Comparison of ENCODE assay signal across 13 cellular contexts in the genomic region with DNA sequence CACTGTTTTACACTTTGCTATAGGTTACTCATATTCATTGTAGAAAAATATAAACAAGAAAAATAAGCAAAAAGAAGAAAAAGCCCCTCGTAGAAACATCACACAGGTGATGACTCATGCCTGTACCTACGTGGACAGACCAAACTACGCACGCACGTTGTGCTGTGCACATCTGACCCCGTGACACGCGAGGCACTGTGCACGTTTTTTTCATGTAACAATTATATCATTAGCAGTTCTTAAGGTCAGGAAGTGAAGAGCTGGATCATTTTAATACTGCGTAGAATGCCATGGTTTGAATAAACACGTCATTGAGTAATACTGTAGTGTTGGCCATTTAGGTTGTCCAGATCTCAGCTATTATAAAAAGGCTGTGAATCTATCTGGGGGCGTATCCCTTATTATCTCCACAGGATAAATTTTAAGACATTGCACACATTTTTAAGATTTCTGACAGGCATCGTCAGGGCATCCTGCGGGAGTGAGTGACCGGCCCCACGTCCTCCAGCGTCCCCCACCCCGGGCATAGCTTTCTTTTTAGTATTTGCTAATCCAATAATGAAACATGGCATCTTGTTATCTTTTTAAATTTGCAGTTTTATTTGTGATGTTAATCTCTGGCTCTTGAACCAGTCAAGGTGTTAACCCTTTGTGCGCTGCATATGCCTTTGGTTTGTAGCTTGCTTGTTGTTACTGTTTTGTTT. TPM values are rescaled to one million over a fixed set of nuclear protein-coding genes. Genes with fewer than 3 reads are reported as not detected.
DNase-seq lines count a peak whose midpoint lies in the region; ATAC-seq and TF ChIP-seq lines count a peak whose summit lies in the region.
"Had no signal": no experiment of that assay in that cellular context is flagged by ENCODE, and none has a peak within 500 bp of the region (broad histone marks: within the 10 kb centered on the region; RNA-seq: fewer than 3 reads in every experiment).

No MANE protein-coding gene starts in this region.

- no peak for ATAC-seq in stimulated activated memory B cell treated with anti-CD40 and anti-IgM and Interleukin-4, amounts not matched to agents 10 μg/mL and 1 μg/mL and 100 μg/mL, for 72 hours
- no peak for ATAC-seq in heart left ventricle
- ATAC-seq: Panc1 had no signal

- intact Hi-C loops in esophagus muscularis mucosa (cut with DNase I): no loop called here
- intact Hi-C loops in heart left ventricle (cut with DNase I): no loop called here

- DNase-seq in AG04450 (ENCODE audit: low read depth, low spot score) (peak; percentile 92), LoVo (ENCODE audit: low spot score) (peak; percentile 46), esophagus muscularis mucosa (ENCODE audit: extremely low spot score) (no peak), osteoblast (ENCODE audit: insufficient read length, low spot score, missing footprints) (peak; percentile 82), GDM1 (lab: John Stamatoyannopoulos, UW) (no peak), heart left ventricle (no peak)
- DNase-seq in activated CD4-positive, alpha-beta memory T cell treated with anti-CD3 and anti-CD28 coated beads, Interleukin-2, amount 10 ng/mL, durations not matched to agents 7 days and 5 days: no peak
- DNase-seq: hippocampal formation, T1000, uterus had no signal

- H2AFZ ChIP-seq in osteoblast (ENCODE audit: low read length): no peak overlapping the region

- H3K4me3 Mint-ChIP-seq in activated CD4-positive, alpha-beta memory T cell treated with anti-CD3 and anti-CD28 coated beads, Interleukin-2, amount 10 ng/mL, durations not matched to agents 7 days and 5 days: no peak overlapping the region
- no peak overlapping the region for H3K4me3 Mint-ChIP-seq in stimulated activated memory B cell treated with anti-CD40 and anti-IgM and Interleukin-4, amounts not matched to agents 10 μg/mL and 1 μg/mL and 100 μg/mL, for 72 hours

- no peak for TF ChIP-seq POLR2A in esophagus muscularis mucosa (IDR thresholded peaks at IDR 0.05; ENCODE audit: low read depth)
- TF ChIP-seq POLR2A in heart left ventricle (IDR thresholded peaks at IDR 0.05): no peak

- H3K27me3 ChIP-seq in AG04450 (ENCODE audit: control insufficient read depth, insufficient read depth, low read length): no peaks in the 10 kb centered on the region
- no peaks in the 10 kb centered on the region for H3K27me3 ChIP-seq in esophagus muscularis mucosa
- H3K27me3 ChIP-seq in osteoblast (ENCODE audit: insufficient read depth, low read length): peaks cover 9% of the 10 kb centered on the region
- H3K27me3 ChIP-seq in heart left ventricle: peaks cover 0 to 3% (median 0%) of the 10 kb centered on the region in 9 donors
- H3K27me3 ChIP-seq: uterus had no signal

- peaks cover 15% of the 10 kb centered on the region for H3K9me3 Mint-ChIP-seq in activated CD4-positive, alpha-beta memory T cell treated with anti-CD3 and anti-CD28 coated beads, Interleukin-2, amount 10 ng/mL, durations not matched to agents 7 days and 5 days
- peaks cover 11% of the 10 kb centered on the region for H3K9me3 Mint-ChIP-seq in stimulated activated memory B cell treated with anti-CD40 and anti-IgM and Interleukin-4, amounts not matched to agents 10 μg/mL and 1 μg/mL and 100 μg/mL, for 72 hours

- CTCF ChIA-PET in AG04450 (lab: Charles Lee): interaction anchor here (0.7 to 1.4 kb wide), 2 partner anchors 87 to 101 kb away, joined by 3 to 4 read pairs; no protein-coding TSS in a partner anchor
- CTCF ChIA-PET in activated CD4-positive, alpha-beta memory T cell treated with anti-CD3 and anti-CD28 coated beads, Interleukin-2, amount 10 ng/mL, durations not matched to agents 7 days and 5 days (lab: Charles Lee): interaction anchor here (0.6 to 1.9 kb wide), 3 partner anchors 78 to 101 kb away, joined by 3 to 14 read pairs (median 4); no protein-coding TSS in a partner anchor

- no peaks in the 10 kb centered on the region for H3K36me3 Mint-ChIP-seq in activated CD4-positive, alpha-beta memory T cell treated with anti-CD3 and anti-CD28 coated beads, Interleukin-2, amount 10 ng/mL, durations not matched to agents 7 days and 5 days (ENCODE audit: low read depth)
- no peaks in the 10 kb centered on the region for H3K36me3 Mint-ChIP-seq in stimulated activated memory B cell treated with anti-CD40 and anti-IgM and Interleukin-4, amounts not matched to agents 10 μg/mL and 1 μg/mL and 100 μg/mL, for 72 hours

- H3K27ac ChIP-seq in AG04450 (ENCODE audit: low read depth, low read length) (peak overlapping the region; percentile 98), esophagus muscularis mucosa (replicated peaks in 1 of 4) (peak overlapping the region; percentile 87 to 95 (median 92)), osteoblast (ENCODE audit: low read depth, low read length) (peak overlapping the region; percentile 87), heart left ventricle (no peak overlapping the region)
- H3K27ac ChIP-seq: uterus had no signal

- no peaks in the 10 kb centered on the region for H3K4me1 Mint-ChIP-seq in activated CD4-positive, alpha-beta memory T cell treated with anti-CD3 and anti-CD28 coated beads, Interleukin-2, amount 10 ng/mL, durations not matched to agents 7 days and 5 days
- peaks cover 1% of the 10 kb centered on the region for H3K4me1 Mint-ChIP-seq in stimulated activated memory B cell treated with anti-CD40 and anti-IgM and Interleukin-4, amounts not matched to agents 10 μg/mL and 1 μg/mL and 100 μg/mL, for 72 hours

- H3K79me2 ChIP-seq in osteoblast (ENCODE audit: insufficient read depth, low read length): no peaks in the 10 kb centered on the region

- peak; percentile 91 for TF ChIP-seq EP300 in esophagus muscularis mucosa (IDR thresholded peaks at IDR 0.05)

- POLR2A ChIA-PET in AG04450 (lab: Yijun Ruan, JAX): interaction anchor here (0.6 to 2.0 kb wide), 20 partner anchors 10 to 177 kb away, joined by 3 to 16 read pairs (median 4); a partner anchor contains a TSS
- POLR2A ChIA-PET in activated CD4-positive, alpha-beta memory T cell treated with anti-CD3 and anti-CD28 coated beads, Interleukin-2, amount 10 ng/mL, durations not matched to agents 7 days and 5 days (lab: Charles Lee): interaction anchor here (0.6 to 0.7 kb wide), 2 partner anchors 11 to 60 kb away, joined by 3 read pairs; no protein-coding TSS in a partner anchor

- H3K27ac Mint-ChIP-seq in activated CD4-positive, alpha-beta memory T cell treated with anti-CD3 and anti-CD28 coated beads, Interleukin-2, amount 10 ng/mL, durations not matched to agents 7 days and 5 days: no peak overlapping the region
- no peak overlapping the region for H3K27ac Mint-ChIP-seq in stimulated activated memory B cell treated with anti-CD40 and anti-IgM and Interleukin-4, amounts not matched to agents 10 μg/mL and 1 μg/mL and 100 μg/mL, for 72 hours

- H3K4me1 ChIP-seq in esophagus muscularis mucosa (peaks cover 0 to 48% (median 40%) of the 10 kb centered on the region in 4 donors), osteoblast (ENCODE audit: insufficient read depth, low read length) (peaks cover 23% of the 10 kb centered on the region), heart left ventricle (peaks cover 0 to 6% (median 0%) of the 10 kb centered on the region in 12 donors)
- H3K4me1 ChIP-seq: uterus had no signal

- WGBS in esophagus muscularis mucosa: 64% methylated on average over 19 of the region's 19 CpGs
- 79 to 85% (median 83%) methylated on average over 19 of the region's 19 CpGs for WGBS in heart left ventricle, 4 donors

- TF ChIP-seq CTCF in AG04450 (IDR thresholded peaks at IDR 0.05; ENCODE audit: low read depth, low read length) (no peak), esophagus muscularis mucosa (IDR thresholded peaks at IDR 0.05) (no peak), osteoblast (IDR thresholded peaks at IDR 0.05; ENCODE audit: extremely low read depth, low read depth, low read length) (no peak), heart left ventricle (IDR thresholded peaks at IDR 0.05) (no peak)

- peak overlapping the region; percentile 8; the same call in 1 of the 2 replicates for H3K4me3 ChIP-seq in AG04450 (ENCODE audit: low read depth, low read length)
- H3K4me3 ChIP-seq in esophagus muscularis mucosa: no peak overlapping the region
- H3K4me3 ChIP-seq in osteoblast (ENCODE audit: insufficient read depth, low read length): peak overlapping the region; percentile 5
- H3K4me3 ChIP-seq in heart left ventricle: no peak overlapping the region
- H3K4me3 ChIP-seq: skin epidermis, uterus had no signal

- H3K4me2 ChIP-seq in osteoblast (ENCODE audit: insufficient read depth, low read length): peak overlapping the region; percentile 46

- no peaks in the 10 kb centered on the region for H4K20me1 ChIP-seq in osteoblast (ENCODE audit: insufficient read depth, low read length)

- H3K27me3 Mint-ChIP-seq in activated CD4-positive, alpha-beta memory T cell treated with anti-CD3 and anti-CD28 coated beads, Interleukin-2, amount 10 ng/mL, durations not matched to agents 7 days and 5 days: peaks cover 50% of the 10 kb centered on the region
- H3K27me3 Mint-ChIP-seq in stimulated activated memory B cell treated with anti-CD40 and anti-IgM and Interleukin-4, amounts not matched to agents 10 μg/mL and 1 μg/mL and 100 μg/mL, for 72 hours: peaks cover 90% of the 10 kb centered on the region

- H3K36me3 ChIP-seq in esophagus muscularis mucosa: no peaks in the 10 kb centered on the region
- H3K36me3 ChIP-seq in osteoblast (ENCODE audit: insufficient read depth, low read length): no peaks in the 10 kb centered on the region
- no peaks in the 10 kb centered on the region for H3K36me3 ChIP-seq in heart left ventricle
- H3K36me3 ChIP-seq: uterus had no signal

- H3K9me3 ChIP-seq in AG04450 (ENCODE audit: control insufficient read depth, insufficient read depth, low read length) (peaks cover 17% of the 10 kb centered on the region), esophagus muscularis mucosa (peaks cover 0 to 12% (median 6%) of the 10 kb centered on the region in 4 donors), osteoblast (ENCODE audit: low read depth, low read length) (peaks cover 4% of the 10 kb centered on the region), heart left ventricle (peaks cover 0 to 16% (median 7%) of the 10 kb centered on the region in 12 donors)
- H3K9me3 ChIP-seq: uterus had no signal

RNA-seq across cellular contexts. Expression of a gene that starts 23.4 kb away (rescaled TPM):
- polyA plus RNA-seq in AG04450 (2011; rRNA removed) (25.3 and 27.9 TPM in 2 replicates), heart left ventricle (10 to 100 TPM in 1 of 2 donors, 1 to 10 TPM in 1; 8.9 to 11.5 TPM)
- 46.2 and 48.1 TPM in 2 replicates for polyA minus RNA-seq in AG04450 (2011; rRNA and poly(A)+ RNA removed)
- total RNA-seq in esophagus muscularis mucosa (100 to 1,000 TPM; 107 to 231 (median 201) TPM), osteoblast (19.5 and 28.9 TPM in 2 replicates), heart left ventricle (10 to 100 TPM in 8 of 9 donors, 1 to 10 TPM in 1; 6.9 to 16.3 (median 12.1) TPM)
- 10 to 100 TPM; 59.1 to 59.6 TPM for total RNA-seq in activated CD4-positive, alpha-beta memory T cell treated with anti-CD3 and anti-CD28 coated beads, Interleukin-2, amount 10 ng/mL, durations not matched to agents 7 days and 5 days

Comparison
In these comparisons a context has a peak if more than half of its experiments do, and no peak if none do; other contexts are left out.
1. DNase-seq: peak in AG04450 (single experiment), LoVo (single experiment) and osteoblast (single experiment); none in esophagus muscularis mucosa (single experiment), activated CD4-positive, alpha-beta memory T cell treated with anti-CD3 and anti-CD28 coated beads, Interleukin-2, amount 10 ng/mL, durations not matched to agents 7 days and 5 days (single experiment), GDM1 (single experiment) and heart left ventricle (0 of 5).
2. H3K27ac ChIP-seq: peak in AG04450 (single experiment), esophagus muscularis mucosa (4 of 4) and osteoblast (single experiment); none in heart left ventricle (0 of 12).
3. H3K4me3 ChIP-seq: peak in AG04450 (single experiment) and osteoblast (single experiment); none in esophagus muscularis mucosa (0 of 4) and heart left ventricle (0 of 12).